Comparison of ENCODE assay signal across 3 cellular contexts in genomic region chr4:54159543-54159942, GRCh38.
"Had no signal": no experiment of that assay in that cellular context is flagged by ENCODE, and none has a peak within 500 bp of the region (broad histone marks: within the 10 kb centered on the region; RNA-seq: fewer than 3 reads in every experiment).

No MANE protein-coding gene starts in this region.

- DNase-seq: GDM1, GF-D8 had no signal

- H3K4me3 ChIP-seq: GM12878 had no signal
